8 cellular contexts compared by ENCODE assay signal in the genomic region with DNA sequence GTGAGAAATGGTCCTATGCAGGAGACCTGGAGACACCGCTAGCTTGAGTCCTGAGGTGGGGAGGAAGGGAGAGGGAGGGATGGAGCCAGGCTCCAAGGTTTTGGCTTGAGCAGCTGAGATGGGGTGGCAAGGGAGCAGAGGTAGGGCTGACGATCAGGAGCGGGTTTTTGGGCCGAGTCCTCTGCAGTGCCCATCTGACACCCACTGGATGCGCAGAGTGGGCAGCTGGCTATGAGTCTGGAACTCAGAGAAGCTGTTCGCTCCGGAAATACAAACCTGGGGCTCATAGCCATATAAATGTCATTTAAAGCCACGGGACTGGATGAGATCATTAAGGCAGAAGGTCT. TPM values are rescaled to one million over a fixed set of nuclear protein-coding genes. Genes with fewer than 3 reads are reported as not detected.
DNase-seq lines count a peak whose midpoint lies in the region; ATAC-seq and TF ChIP-seq lines count a peak whose summit lies in the region.

No MANE protein-coding gene starts in this region.

- H3K4me2 ChIP-seq in GM23248 (ENCODE audit: unreplicated experiment), result peak overlapping the region; percentile 63

- H3F3A ChIP-seq in GM23248 (ENCODE audit: insufficient read depth), result peaks cover 27% of the 10 kb centered on the region; the same call in 1 of the 2 replicates

- TF ChIP-seq POLR2A in gastroesophageal sphincter (IDR thresholded peaks at IDR 0.05), result no peak

- WGBS in GM23248 (ENCODE audit: low coverage in 1 of 2, low lambda C conversion rate in 2 of 2, missing lambda C conversion rate in 2 of 2), 2 experiments, result 19 to 24% methylated on average over 8 of the region's 8 CpGs
- WGBS in gastroesophageal sphincter (ENCODE audit: low coverage in 1 of 2), 2 donors, result 13 to 19% methylated on average over 5 to 7 of the region's 8 CpGs

- H2AFZ ChIP-seq in GM23248, result peak overlapping the region; percentile 89

- TF ChIP-seq CTCF in WI38 (IDR thresholded peaks at IDR 0.05; ENCODE audit: low read depth, low read length) (no peak), gastroesophageal sphincter (IDR thresholded peaks at IDR 0.05) (no peak)

- peak overlapping the region; percentile 57 for H3K9ac ChIP-seq in GM23248
- H3K9ac ChIP-seq in skeletal muscle tissue (ENCODE audit: low read depth in 1 of 3, low read length in 3 of 3), result peak overlapping the region; percentile 69 to 76 (median 74)

- ATAC-seq in gastroesophageal sphincter (peak; percentile 20), left colon (no peak)

- peaks cover 26% of the 10 kb centered on the region for H3K4me1 ChIP-seq in GM23248 (ENCODE audit: insufficient read depth)
- H3K4me1 ChIP-seq in gastroesophageal sphincter, result peaks cover 0 to 43% (median 24%) of the 10 kb centered on the region in 3 donors
- H3K4me1 ChIP-seq in skeletal muscle tissue (ENCODE audit: control insufficient read depth in 3 of 3, insufficient read depth in 3 of 3, low read length in 3 of 3), result peaks cover 30 to 44% (median 38%) of the 10 kb centered on the region in 3 donors

- no peaks in the 10 kb centered on the region for H3K27me3 ChIP-seq in GM23248 (replicated peaks; ENCODE audit: insufficient read depth)
- no peaks in the 10 kb centered on the region for H3K27me3 ChIP-seq in gastroesophageal sphincter
- no peaks in the 10 kb centered on the region for H3K27me3 ChIP-seq in skeletal muscle tissue (ENCODE audit: control insufficient read depth in 3 of 3, insufficient read depth in 3 of 3, low read length in 3 of 3)

- H3K79me2 ChIP-seq in GM23248 (ENCODE audit: insufficient read depth), result peaks cover 38% of the 10 kb centered on the region

- H3K4me3 ChIP-seq in GM23248 (peak overlapping the region; percentile 83), WI38 (ENCODE audit: low read depth, low read length) (peak overlapping the region; percentile 48), gastroesophageal sphincter (peak overlapping the region; percentile 71 to 93), skeletal muscle tissue (ENCODE audit: low read length in 3 of 3) (peak overlapping the region; percentile 68 to 74 (median 69))

- H4K20me1 ChIP-seq in GM23248 (ENCODE audit: insufficient read depth), result no peaks in the 10 kb centered on the region

- DNase-seq in GM23248 (no peak), NCI-H524 treated with DMSO at 0.1 percent for 48 hours (lab: John Stamatoyannopoulos, UW) (no peak), left colon (no peak), NCI-H2227 treated with DMSO at 0.1 percent for 48 hours (lab: John Stamatoyannopoulos, UW) (no peak)
- DNase-seq in activated CD4-positive, alpha-beta T cell treated with anti-CD3 and anti-CD28 coated beads for 1 hour, result no peak

- H3K9me2 ChIP-seq in GM23248 (ENCODE audit: insufficient read depth), result no peaks in the 10 kb centered on the region

- no peak for TF ChIP-seq EP300 in gastroesophageal sphincter (IDR thresholded peaks at IDR 0.05)

- H3K36me3 ChIP-seq in GM23248 (ENCODE audit: low read depth), result no peaks in the 10 kb centered on the region
- H3K36me3 ChIP-seq in gastroesophageal sphincter, result no peaks in the 10 kb centered on the region
- H3K36me3 ChIP-seq in skeletal muscle tissue (ENCODE audit: control insufficient read depth in 3 of 3, insufficient read depth in 3 of 3, low read length in 3 of 3), result no peaks in the 10 kb centered on the region

- in situ Hi-C loops in GM23248 (cut with MboI), result no loop called here

- no peak overlapping the region for H3K27ac ChIP-seq in GM23248
- peak overlapping the region; percentile 98 to 99 (median 98) for H3K27ac ChIP-seq in gastroesophageal sphincter
- peak overlapping the region; percentile 98 for H3K27ac ChIP-seq in skeletal muscle tissue (ENCODE audit: low read depth, low read length)

- no peaks in the 10 kb centered on the region for H3K9me3 ChIP-seq in GM23248 (ENCODE audit: low read depth)
- H3K9me3 ChIP-seq in gastroesophageal sphincter, result no peaks in the 10 kb centered on the region
- no peaks in the 10 kb centered on the region for H3K9me3 ChIP-seq in skeletal muscle tissue (ENCODE audit: control insufficient read depth in 3 of 3, low read length in 3 of 3)

- intact Hi-C loops in left colon (cut with DNase I, micrococcal nuclease), result no loop called here

RNA-seq across cellular contexts. Expression of a gene that starts 0.5 kb away (rescaled TPM):
- 68.1 and 73.0 TPM in 2 replicates for total RNA-seq in GM23248 (2014; rRNA removed; shearing (Covaris generic))
- 34.6 and 37.1 TPM in 2 replicates for polyA plus RNA-seq in GM23248 (2016; fragmentation: Nextera tagmentation; extraction: Ambion mirVana)
- total RNA-seq in gastroesophageal sphincter (10 to 100 TPM; 21.2 to 93.7 (median 51.2) TPM), skeletal muscle tissue (4.2 TPM), left colon (10 to 100 TPM; 18.0 to 22.2 TPM)

RNA-seq across cellular contexts. Expression of a gene that starts 19.7 kb away (rescaled TPM):
- 5.5 and 28.3 TPM in 2 replicates for total RNA-seq in GM23248 (2014; rRNA removed; shearing (Covaris generic))
- 5.6 and 6.5 TPM in 2 replicates for polyA plus RNA-seq in GM23248 (2016; fragmentation: Nextera tagmentation; extraction: Ambion mirVana)
- total RNA-seq in gastroesophageal sphincter (10 to 100 TPM in 3 of 4 donors, 1 to 10 TPM in 1; 4.4 to 30.5 (median 22.0) TPM), skeletal muscle tissue (14.1 TPM), left colon (10 to 100 TPM; 21.2 to 24.9 TPM)
